9 cellular contexts compared by ENCODE assay signal in genomic region chr17:27457731-27458523, GRCh38. TPM values are rescaled to one million over a fixed set of nuclear protein-coding genes. Genes with fewer than 3 reads are reported as not detected.
DNase-seq lines count a peak whose midpoint lies in the region; ATAC-seq and TF ChIP-seq lines count a peak whose summit lies in the region.
"Had no signal": no experiment of that assay in that cellular context is flagged by ENCODE, and none has a peak within 500 bp of the region (broad histone marks: within the 10 kb centered on the region; RNA-seq: fewer than 3 reads in every experiment).

No MANE protein-coding gene starts in this region.

- H3F3A ChIP-seq in neural cell (ENCODE audit: insufficient read depth, low read length, poor library complexity, severe bottlenecking): no peaks in the 10 kb centered on the region

- H4K20me1 ChIP-seq in mammary epithelial cell (ENCODE audit: insufficient read depth, low read length) (no peaks in the 10 kb centered on the region), neural cell (ENCODE audit: insufficient read depth) (no peaks in the 10 kb centered on the region)

- TF ChIP-seq CTCF in MCF 10A (IDR thresholded peaks at IDR 0.05; ENCODE audit: unreplicated experiment) (no peak), mammary epithelial cell (conservative IDR thresholded peaks at IDR 0.05 in 1 of 2, IDR thresholded peaks at IDR 0.05 in 1 of 2; ENCODE audit: extremely low read depth in 1 of 2, insufficient read depth in 1 of 2, low read depth in 1 of 2, low read length in 2 of 2) (no peak), neural cell (IDR thresholded peaks at IDR 0.05; ENCODE audit: poor library complexity, severe bottlenecking) (no peak)

- peaks cover 11% of the 10 kb centered on the region for H3K4me1 ChIP-seq in mammary epithelial cell (ENCODE audit: insufficient read depth, low read length)

- TF ChIP-seq EP300 in neural cell (conservative IDR thresholded peaks at IDR 0.05; ENCODE audit: poor library complexity, severe bottlenecking): no peak

- WGBS in mammary epithelial cell (ENCODE audit: low coverage, missing lambda C conversion rate): 43% methylated on average over 13 of the region's 14 CpGs

- no peak overlapping the region for H3K9ac ChIP-seq in mammary epithelial cell (ENCODE audit: insufficient read depth, low read length)
- H3K9ac ChIP-seq in neural cell (ENCODE audit: low read length): peak overlapping the region; percentile 73

- no peaks in the 10 kb centered on the region for H3K9me3 Mint-ChIP-seq in MCF 10A (ENCODE audit: unreplicated experiment)

- H3K9me2 ChIP-seq in neural cell (ENCODE audit: insufficient read depth, low read length): no peaks in the 10 kb centered on the region

- BruUV-seq in MCF 10A (replicated peaks; lab: Mats Ljungman, UMichigan) (no TSS peak), mammary epithelial cell (replicated peaks; lab: Mats Ljungman, UMichigan) (no TSS peak)

- H3K36me3 Mint-ChIP-seq in MCF 10A (ENCODE audit: insufficient read depth, unreplicated experiment): peaks cover 6% of the 10 kb centered on the region

- in situ Hi-C loops in mammary epithelial cell (cut with MboI; ENCODE audit: low sequenced_read_pairs in 2 of 2): no loop called here

- no peaks in the 10 kb centered on the region for H3K36me3 ChIP-seq in mammary epithelial cell (ENCODE audit: insufficient read depth, low read length)
- no peaks in the 10 kb centered on the region for H3K36me3 ChIP-seq in neural cell (ENCODE audit: insufficient read depth, low read length)

- no peak for DNase-seq in MCF 10A (ENCODE audit: unreplicated experiment)
- DNase-seq in mammary epithelial cell: no peak
- DNase-seq in NCI-H69 (lab: John Stamatoyannopoulos, UW): peak; percentile 94
- DNase-seq in ecto neural progenitor cell (ENCODE audit: low spot score): peak; percentile 73
- DNase-seq in cortex of kidney (lab: John Stamatoyannopoulos, UW): no peak
- DNase-seq in SIG-M5 (lab: John Stamatoyannopoulos, UW): no peak

- dilution Hi-C loops in mammary epithelial cell (cut with HindIII; ENCODE audit: low sequenced_read_pairs): no loop called here

- peaks cover 9% of the 10 kb centered on the region for H3K27me3 ChIP-seq in mammary epithelial cell (ENCODE audit: insufficient read depth, low read length)
- H3K27me3 ChIP-seq in neural cell (ENCODE audit: insufficient read depth, low read depth, low read length): no peaks in the 10 kb centered on the region

- no peak overlapping the region for H3K27ac Mint-ChIP-seq in MCF 10A (ENCODE audit: low read depth, unreplicated experiment)

- peaks cover 5% of the 10 kb centered on the region for H3K27me3 Mint-ChIP-seq in MCF 10A (ENCODE audit: insufficient read depth, unreplicated experiment)

- ATAC-seq in HG03095 (IDR thresholded peaks at IDR 0.05; ENCODE audit: unreplicated experiment): no peak

- intact Hi-C loops in MCF 10A (cut with micrococcal nuclease) (loop anchor here (10.0 kb wide), 1 partner anchor 97 kb away; no protein-coding TSS in a partner anchor), mammary epithelial cell (cut with micrococcal nuclease) (loop anchor here (2.0 to 10.0 kb wide), 4 partner anchors 67 to 213 kb away; no protein-coding TSS in a partner anchor)

- no peak overlapping the region for H3K27ac ChIP-seq in mammary epithelial cell (ENCODE audit: insufficient read depth, low read depth, low read length)
- no peak overlapping the region for H3K27ac ChIP-seq in neural cell (ENCODE audit: low read length)
- H3K27ac ChIP-seq: epithelial cell of prostate had no signal

- H3K79me2 ChIP-seq in mammary epithelial cell (ENCODE audit: insufficient read depth, low read length) (no peaks in the 10 kb centered on the region), neural cell (replicated peaks; ENCODE audit: insufficient read depth, low read length) (peaks cover 29% of the 10 kb centered on the region)

- no peaks in the 10 kb centered on the region for H3K9me3 ChIP-seq in mammary epithelial cell (replicated peaks; ENCODE audit: insufficient read depth, low read length)
- no peaks in the 10 kb centered on the region for H3K9me3 ChIP-seq in neural cell (ENCODE audit: low read length)

- H3K4me2 ChIP-seq in mammary epithelial cell (ENCODE audit: insufficient read depth, low read depth, low read length) (no peak overlapping the region), neural cell (ENCODE audit: low read length) (peak overlapping the region; percentile 79)

- H2AFZ ChIP-seq in mammary epithelial cell (ENCODE audit: low read depth, low read length) (no peak overlapping the region), neural cell (ENCODE audit: low read depth, low read length) (no peak overlapping the region)

- H3K4me3 Mint-ChIP-seq in MCF 10A (ENCODE audit: unreplicated experiment): peak overlapping the region; percentile 75

- POLR2A ChIA-PET in MCF 10A (lab: Yijun Ruan, JAX): interaction anchor here (0.6 to 0.7 kb wide), 2 partner anchors 28 to 143 kb away, joined by 3 to 4 read pairs; no protein-coding TSS in a partner anchor

- no peak for TF ChIP-seq RAD21 in neural cell (conservative IDR thresholded peaks at IDR 0.05)

- CTCF ChIA-PET in MCF 10A (lab: Yijun Ruan, JAX): interaction anchor here (0.6 to 1.0 kb wide), 8 partner anchors 22 to 261 kb away, joined by 3 to 4 read pairs (median 3); no protein-coding TSS in a partner anchor
- CTCF ChIA-PET in mammary epithelial cell (lab: Charles Lee; ENCODE audit: low non-redundant PET): interaction anchor here (0.6 kb wide), 1 partner anchor 13 kb away, joined by 20 read pairs; no protein-coding TSS in a partner anchor

- no peaks in the 10 kb centered on the region for H3K4me1 Mint-ChIP-seq in MCF 10A (ENCODE audit: insufficient read depth, unreplicated experiment)

- H3K4me3 ChIP-seq in mammary epithelial cell (replicated peaks in 1 of 3; ENCODE audit: insufficient read depth in 1 of 3, low read depth in 2 of 3, low read length in 3 of 3): no peak overlapping the region
- peak overlapping the region; percentile 74 for H3K4me3 ChIP-seq in neural cell (ENCODE audit: low read length)

TF ChIP-seq in neural cell, 6 proteins besides CTCF, POLR2A, EP300 and RAD21:
- TF ChIP-seq POLR2AphosphoS5 (IDR thresholded peaks at IDR 0.05) (no peak), MXI1 (conservative IDR thresholded peaks at IDR 0.05; ENCODE audit: poor library complexity, severe bottlenecking) (no peak), EZH2 (IDR thresholded peaks at IDR 0.05; ENCODE audit: borderline replicate concordance, insufficient read depth, low read length, poor library complexity, severe bottlenecking) (no peak), TAF1 (IDR thresholded peaks at IDR 0.05; ENCODE audit: low read depth) (no peak), SMC3 (conservative IDR thresholded peaks at IDR 0.05; ENCODE audit: poor library complexity) (no peak), REST (IDR thresholded peaks at IDR 0.05; ENCODE audit: borderline replicate concordance) (no peak)

RNA-seq across cellular contexts. Expression of gene KSR1, which starts 1.7 kb away (rescaled TPM):
- 7.2 and 10.2 TPM in 2 replicates for total RNA-seq in MCF 10A (2022)
- 1 to 10 TPM; 1.6 to 1.7 TPM for total RNA-seq in mammary epithelial cell
- 0.78 TPM for polyA plus RNA-seq in mammary epithelial cell
- polyA minus RNA-seq in mammary epithelial cell: 6.8 TPM
- polyA plus RNA-seq in neural cell: 9.2 and 13.7 TPM in 2 replicates
- 21.7 and 27.4 TPM in 2 replicates for polyA minus RNA-seq in neural cell

Comparison
In these comparisons a context has a peak if more than half of its experiments do, and no peak if none do; other contexts are left out.
1. DNase-seq: peak in NCI-H69 (single experiment) and ecto neural progenitor cell (single experiment); none in MCF 10A (single experiment), mammary epithelial cell (single experiment), cortex of kidney (single experiment) and SIG-M5 (single experiment).